In the genomic region with DNA sequence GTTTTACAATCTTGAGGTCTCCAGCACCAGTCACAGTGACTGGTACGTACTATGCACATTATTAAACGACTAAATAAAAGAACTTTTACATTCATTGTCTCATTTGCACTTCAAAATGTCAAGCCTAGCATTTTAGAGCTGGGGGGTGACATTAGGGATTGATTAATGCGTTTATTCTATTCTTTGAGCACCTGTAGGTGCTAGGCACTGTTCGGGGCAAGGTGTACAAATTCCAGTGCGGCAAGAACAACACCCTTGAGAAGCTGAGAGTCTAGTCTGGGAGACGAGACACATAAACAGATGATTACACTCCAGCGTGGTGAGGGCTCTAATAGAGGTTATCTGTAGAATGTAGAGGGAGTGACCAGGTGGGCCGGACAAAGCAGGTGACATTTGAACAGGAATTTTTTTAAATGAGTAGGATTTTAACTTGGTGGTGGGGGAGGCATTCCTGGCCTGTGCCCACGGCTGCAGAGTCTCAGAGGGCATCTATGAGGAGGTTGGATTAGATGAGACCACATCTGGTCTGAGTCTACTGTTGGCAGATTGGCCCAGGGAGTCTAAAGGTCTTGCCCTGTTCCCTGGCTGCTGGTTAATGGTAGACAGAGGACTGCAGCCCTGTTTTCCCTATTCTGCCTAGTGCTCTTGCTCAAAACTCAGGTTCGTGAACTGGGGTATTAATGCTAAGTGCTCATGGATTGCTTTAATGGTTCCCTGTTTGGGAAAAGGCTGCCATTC, we compare ENCODE assay signal across 1 cellular context.
TF ChIP-seq lines count a peak whose summit lies in the region.

No MANE protein-coding gene starts in this region.

TF ChIP-seq in GM23338, 12 proteins besides CTCF, POLR2A, EP300 and RAD21 (continued from another document):
- no peak for TF ChIP-seq ZNF462 (CRISPR knock-in tag; IDR thresholded peaks at IDR 0.05)
- no peak for TF ChIP-seq CREB1 (CRISPR knock-in tag; IDR thresholded peaks at IDR 0.05; ENCODE audit: low read depth)
- no peak for TF ChIP-seq EZH2 (IDR thresholded peaks at IDR 0.05; ENCODE audit: low read depth, unreplicated experiment)
- TF ChIP-seq ZNF114 (CRISPR knock-in tag; IDR thresholded peaks at IDR 0.05), result no peak
- TF ChIP-seq NANOG (IDR thresholded peaks at IDR 0.05; ENCODE audit: borderline replicate concordance), result no peak
